Comparison of ENCODE assay signal across 17 cellular contexts in genomic region chr10:122130474-122131110, GRCh38.
"Had no signal": no experiment of that assay in that cellular context is flagged by ENCODE, and none has a peak within 500 bp of the region (broad histone marks: within the 10 kb centered on the region; RNA-seq: fewer than 3 reads in every experiment).

No MANE protein-coding gene starts in this region.

- H3K4me3 Mint-ChIP-seq: brain; endodermal cell; nephron progenitor cell; stimulated activated naive CD8-positive, alpha-beta T cell treated with anti-CD3 and anti-CD28 coated beads, Interleukin-15, amount 100 ng/mL, for 72 hours had no signal

- ATAC-seq: left colon; stimulated activated naive CD8-positive, alpha-beta T cell treated with anti-CD3 and anti-CD28 coated beads, Interleukin-15, amount 100 ng/mL, for 72 hours had no signal

- H3K9me3 Mint-ChIP-seq: activated T-helper 2 cell treated with anti-CD3 and anti-CD28 coated beads, Interferon-gamma antibody, Interleukin-2, Interleukin-4, amounts not matched to agents 10 μg/mL and 5 μg/mL and 100 μg/mL, durations not matched to agents 14 hours and 24 hours and 36 hours; endodermal cell; stimulated activated naive CD8-positive, alpha-beta T cell treated with anti-CD3 and anti-CD28 coated beads, Interleukin-15, amount 100 ng/mL, for 72 hours had no signal

- H3K27ac ChIP-seq: skin epidermis, thoracic aorta had no signal

- H3K4me3 ChIP-seq: skin epidermis, thoracic aorta had no signal

- H3K27ac Mint-ChIP-seq: activated T-helper 2 cell treated with anti-CD3 and anti-CD28 coated beads, Interferon-gamma antibody, Interleukin-2, Interleukin-4, amounts not matched to agents 10 μg/mL and 5 μg/mL and 100 μg/mL, durations not matched to agents 14 hours and 24 hours and 36 hours; brain; endodermal cell; nephron progenitor cell; stimulated activated naive CD8-positive, alpha-beta T cell treated with anti-CD3 and anti-CD28 coated beads, Interleukin-15, amount 100 ng/mL, for 72 hours had no signal

- H3K9me3 ChIP-seq: thoracic aorta had no signal

- H3K4me1 Mint-ChIP-seq: stimulated activated naive CD8-positive, alpha-beta T cell treated with anti-CD3 and anti-CD28 coated beads, Interleukin-15, amount 100 ng/mL, for 72 hours had no signal

- DNase-seq: activated CD4-positive, alpha-beta T cell treated with anti-CD3 and anti-CD28 coated beads, Interleukin-2, amount 50 U/mL, for 1 hour; activated naive CD4-positive, alpha-beta T cell treated with anti-CD3 and anti-CD28 coated beads, Interleukin-2, amount 50 U/mL, for 16 hours; activated T-cell treated with anti-CD3 and anti-CD28 coated beads for 4 hours; cerebellar nuclear complex; dermis blood vessel endothelial cell; endodermal cell; erythroblast; left colon; mesendoderm; nephron progenitor cell; stimulated activated CD4-positive, alpha-beta T cell treated with anti-CD3 and anti-CD28 coated beads, Interleukin-4, amount 100 ng/mL, for 4 hours; stimulated activated naive CD8-positive, alpha-beta T cell treated with anti-CD3 and anti-CD28 coated beads, Interleukin-15, amount 100 ng/mL, for 72 hours; T-helper 2 cell had no signal
